ENCODE assay signal across 8 cellular contexts in genomic region chr2:9630750-9631483, GRCh38. TPM values are rescaled to one million over a fixed set of nuclear protein-coding genes. Genes with fewer than 3 reads are reported as not detected.
DNase-seq lines count a peak whose midpoint lies in the region; ATAC-seq, FAIRE-seq and TF ChIP-seq lines count a peak whose summit lies in the region.

Gene YWHAQ (minus strand): TSS chr2:9630997. CDS start chr2:9630452, 545 bp downstream.

- peak within 1 kb of the TSS; percentile 55 to 73 for H3K4me3 ChIP-seq in body of pancreas

- DNase-seq in NCI-H2107 treated with DMSO at 0.1 percent for 48 hours (lab: John Stamatoyannopoulos, UW; ENCODE audit: unreplicated experiment) (peak; percentile 92), body of pancreas (peak; percentile 98 to 99 (median 98)), iPS DF 19.7 (ENCODE audit: low read depth, low spot score) (peak; percentile 99), sciatic nerve (ENCODE audit: low spot score) (peak; percentile 99)

- ATAC-seq in GM18520 (IDR thresholded peaks at IDR 0.05; ENCODE audit: unreplicated experiment) (peak; percentile 88), HG03064 (IDR thresholded peaks at IDR 0.05; ENCODE audit: low read depth, unreplicated experiment) (peak; percentile 90), body of pancreas (peak; percentile 93), sciatic nerve (peak; percentile 99)

- no peaks in the 10 kb centered on the region for H3K27me3 ChIP-seq in body of pancreas

- no peaks in the 10 kb centered on the region for H3K36me3 ChIP-seq in body of pancreas (replicated peaks in 1 of 2; ENCODE audit: insufficient read depth in 1 of 2, low read depth in 2 of 2)

- no peaks in the 10 kb centered on the region for H3K9me3 ChIP-seq in body of pancreas

- H3K27ac ChIP-seq in 22Rv1 = peak within 1 kb of the TSS; percentile 95
- peak within 1 kb of the TSS; percentile 87 to 98 (median 94) for H3K27ac ChIP-seq in body of pancreas

- peaks cover 37% of the 10 kb centered on the region for H3K4me1 ChIP-seq in body of pancreas

- 0 to 1% methylated on average over 1 to 75 of the region's 81 CpGs for WGBS in body of pancreas, 2 donors

- peak; percentile 94 for FAIRE-seq in TTC549 (lab: Jason Lieb, UNC)

- intact Hi-C loops in body of pancreas (cut with DNase I) (no loop called here), sciatic nerve (cut with DNase I) (no loop called here)

- TF ChIP-seq CTCF in 22Rv1 (IDR thresholded peaks at IDR 0.05) = no peak
- no peak for TF ChIP-seq CTCF in body of pancreas (IDR thresholded peaks at IDR 0.05)

- TF ChIP-seq POLR2A in body of pancreas (IDR thresholded peaks at IDR 0.05) = peak; percentile 93 to 98 (median 96)

RNA-seq across cellular contexts. Expression of gene YWHAQ, which starts in this region (rescaled TPM):
- 100 to 1,000 TPM in 1 of 2 donors, 10 to 100 TPM in 1; 69.2 to 132 TPM for total RNA-seq in body of pancreas
- total RNA-seq in sciatic nerve = 209 TPM

Comparison
In these comparisons a context has a peak if more than half of its experiments do, and no peak if none do; other contexts are left out.
1. Peak in every context shown above with its lines: DNase-seq, ATAC-seq, H3K4me3 ChIP-seq and H3K27ac ChIP-seq.